Comparison of ENCODE assay signal across 8 cellular contexts in the genomic region with DNA sequence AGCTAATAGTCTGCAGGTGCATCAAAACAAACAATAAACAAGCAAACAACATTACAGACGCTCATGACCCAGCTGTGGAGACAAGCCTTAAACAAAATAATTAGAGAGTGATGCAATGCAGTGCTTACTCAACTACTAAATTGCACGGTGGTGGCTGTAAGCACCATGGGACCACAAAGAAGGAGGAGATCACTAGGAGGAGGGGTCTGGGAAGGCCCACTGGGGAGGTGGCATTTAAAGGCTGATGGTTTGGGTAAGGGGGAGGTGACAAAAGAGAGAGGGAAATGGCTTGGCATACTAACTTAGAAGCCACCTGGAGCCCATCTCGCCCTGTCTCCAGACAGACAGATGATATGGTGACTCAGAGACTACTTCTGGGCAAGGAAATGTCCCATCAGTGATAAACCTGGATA.
A peak's percentile ranks its signal among the peaks of the same experiment; 100 is the strongest.
DNase-seq lines count a peak whose midpoint lies in the region; ATAC-seq and TF ChIP-seq lines count a peak whose summit lies in the region.

No MANE protein-coding gene starts in this region.

- DNase-seq in cardiac muscle cell (ENCODE audit: low read depth in 1 of 2, low spot score in 1 of 2): peak in 1 of 2 donors; percentile 71
- no peak for DNase-seq in cardiac septum (ENCODE audit: low spot score)
- DNase-seq in activated CD4-positive, alpha-beta T cell treated with anti-CD3 and anti-CD28 coated beads, Interleukin-2, amount 50 U/mL, for 1 hour: peak; percentile 41
- peak in 1 of 5 donors; percentile 26 for DNase-seq in heart left ventricle
- DNase-seq in stimulated activated effector memory CD8-positive, alpha-beta T cell treated with anti-CD3 and anti-CD28 coated beads, Interleukin-12 subunit alpha, Interleukin-12 subunit beta, amount 100 ng/mL, for 72 hours (ENCODE audit: low spot score in 2 of 2): peak in 1 of 2 donors; percentile 66
- DNase-seq in anterior cingulate cortex (lab: John Stamatoyannopoulos, UW): no peak

- WGBS in heart left ventricle, 4 donors: 19 to 38% (median 35%) methylated on average over 3 of the region's 3 CpGs

- H3K4me1 Mint-ChIP-seq in stimulated activated effector memory CD8-positive, alpha-beta T cell treated with anti-CD3 and anti-CD28 coated beads, Interleukin-12 subunit alpha, Interleukin-12 subunit beta, amount 100 ng/mL, for 72 hours: peaks cover 35% of the 10 kb centered on the region

- ATAC-seq in heart left ventricle: peak in 2 of 4 donors; percentile 38
- ATAC-seq in stimulated activated effector memory CD8-positive, alpha-beta T cell treated with anti-CD3 and anti-CD28 coated beads, Interleukin-12 subunit alpha, Interleukin-12 subunit beta, amount 100 ng/mL, for 72 hours: peak; percentile 35
- ATAC-seq in GM18511 (IDR thresholded peaks at IDR 0.05; ENCODE audit: unreplicated experiment): no peak
- no peak for ATAC-seq in HG02938 (IDR thresholded peaks at IDR 0.05; ENCODE audit: unreplicated experiment)

- H3K4me3 ChIP-seq in cardiac muscle cell: peak overlapping the region; percentile 61
- peak overlapping the region in 6 of 12 donors; percentile 72 to 87 (median 75) for H3K4me3 ChIP-seq in heart left ventricle

- no peak for TF ChIP-seq CTCF in cardiac muscle cell (IDR thresholded peaks at IDR 0.05; ENCODE audit: low read depth, low read length)
- TF ChIP-seq CTCF in heart left ventricle (IDR thresholded peaks at IDR 0.05): no peak

- no peak overlapping the region for H3K4me3 Mint-ChIP-seq in stimulated activated effector memory CD8-positive, alpha-beta T cell treated with anti-CD3 and anti-CD28 coated beads, Interleukin-12 subunit alpha, Interleukin-12 subunit beta, amount 100 ng/mL, for 72 hours

- H3K36me3 Mint-ChIP-seq in stimulated activated effector memory CD8-positive, alpha-beta T cell treated with anti-CD3 and anti-CD28 coated beads, Interleukin-12 subunit alpha, Interleukin-12 subunit beta, amount 100 ng/mL, for 72 hours: peaks cover 17% of the 10 kb centered on the region

- TF ChIP-seq POLR2A in heart left ventricle (IDR thresholded peaks at IDR 0.05): no peak

- H3K36me3 ChIP-seq in cardiac muscle cell (no peaks in the 10 kb centered on the region), heart left ventricle (no peaks in the 10 kb centered on the region)

- no peaks in the 10 kb centered on the region for H3K9me3 Mint-ChIP-seq in stimulated activated effector memory CD8-positive, alpha-beta T cell treated with anti-CD3 and anti-CD28 coated beads, Interleukin-12 subunit alpha, Interleukin-12 subunit beta, amount 100 ng/mL, for 72 hours

- H3K27ac ChIP-seq in cardiac muscle cell: peak overlapping the region; percentile 99
- H3K27ac ChIP-seq in heart left ventricle: peak overlapping the region in 11 of 12 donors; percentile 94 to 99 (median 97)

- intact Hi-C loops in cardiac septum (cut with DNase I) (loop anchor here (5.0 to 10.0 kb wide), 2 partner anchors 350 to 512 kb away; no protein-coding TSS in a partner anchor), heart left ventricle (cut with DNase I) (loop anchor here in 9 of 10 donors (2.0 to 10.0 kb wide), 11 partner anchors 35 to 520 kb away; partner anchors contain the start of gene FOXP1 (in 2 of the 9))

- H3K27ac Mint-ChIP-seq in stimulated activated effector memory CD8-positive, alpha-beta T cell treated with anti-CD3 and anti-CD28 coated beads, Interleukin-12 subunit alpha, Interleukin-12 subunit beta, amount 100 ng/mL, for 72 hours: no peak overlapping the region

- no peaks in the 10 kb centered on the region for H3K27me3 ChIP-seq in cardiac muscle cell
- no peaks in the 10 kb centered on the region for H3K27me3 ChIP-seq in heart left ventricle

- H3K9me3 ChIP-seq in cardiac muscle cell (ENCODE audit: low read depth): no peaks in the 10 kb centered on the region
- no peaks in the 10 kb centered on the region for H3K9me3 ChIP-seq in heart left ventricle

- H3K4me1 ChIP-seq in cardiac muscle cell (ENCODE audit: low read depth) (peaks cover 45% of the 10 kb centered on the region), heart left ventricle (peaks cover 5 to 68% (median 45%) of the 10 kb centered on the region in 12 donors)
